1 cellular context compared by ENCODE assay signal in genomic region chr6:28080631-28081485, GRCh38.
TF ChIP-seq lines count a peak whose summit lies in the region.

No MANE protein-coding gene starts in this region.

TF ChIP-seq in HepG2, 621 proteins besides CTCF, POLR2A, EP300 and RAD21 (continued from another document and continues in another):
- TF ChIP-seq NR2F1 (CRISPR knock-in tag; IDR thresholded peaks at IDR 0.05) = no peak; a peak in 1 of 4 replicates
- TF ChIP-seq KDM3A (CRISPR knock-in tag; IDR thresholded peaks at IDR 0.05; ENCODE audit: low read depth) = no peak; the same call in 1 of the 2 replicates
- peak; percentile 87 for TF ChIP-seq HMGXB3 (CRISPR knock-in tag; IDR thresholded peaks at IDR 0.05; ENCODE audit: borderline replicate concordance)
- no peak; the same call in 1 of the 2 replicates for TF ChIP-seq HMG20A (CRISPR knock-in tag; IDR thresholded peaks at IDR 0.05; ENCODE audit: borderline replicate concordance)
- no peak for TF ChIP-seq CSRNP1 (CRISPR knock-in tag; IDR thresholded peaks at IDR 0.05)
- 0 out of 2 replicates have a peak, but pooled peaks have one; percentile 22 for TF ChIP-seq ZFP36L2 (CRISPR knock-in tag; IDR thresholded peaks at IDR 0.05)
- peak; percentile 60; the same call in 1 of the 2 replicates for TF ChIP-seq KDM5B (CRISPR knock-in tag; IDR thresholded peaks at IDR 0.05; ENCODE audit: borderline replicate concordance)
- TF ChIP-seq ARID2 (CRISPR knock-in tag; IDR thresholded peaks at IDR 0.05; ENCODE audit: borderline replicate concordance) = 0 out of 2 replicates have a peak, but pooled peaks have one; percentile 7
- TF ChIP-seq PRDM4 (CRISPR knock-in tag; IDR thresholded peaks at IDR 0.05; ENCODE audit: borderline replicate concordance) = no peak
- no peak for TF ChIP-seq ZNF75D (CRISPR knock-in tag; IDR thresholded peaks at IDR 0.05; ENCODE audit: borderline replicate concordance)
- 0 out of 2 replicates have a peak, but pooled peaks have one; percentile 25 for TF ChIP-seq RFXANK (CRISPR knock-in tag; IDR thresholded peaks at IDR 0.05)
- TF ChIP-seq ZFP62 (CRISPR knock-in tag; IDR thresholded peaks at IDR 0.05) = no peak
- peak; percentile 72; the same call in 1 of the 2 replicates for TF ChIP-seq ZNF552 (CRISPR knock-in tag; IDR thresholded peaks at IDR 0.05; ENCODE audit: borderline replicate concordance)
- peak; percentile 93 for TF ChIP-seq ZXDC (CRISPR knock-in tag; IDR thresholded peaks at IDR 0.05)
- peak; percentile 71 for TF ChIP-seq IKZF4 (CRISPR knock-in tag; IDR thresholded peaks at IDR 0.05; ENCODE audit: borderline replicate concordance, low read depth, not compliant biosample characterization)
- TF ChIP-seq GLMP (CRISPR knock-in tag; IDR thresholded peaks at IDR 0.05; ENCODE audit: borderline replicate concordance) = no peak
- peak; percentile 89 for TF ChIP-seq TBX2 (CRISPR knock-in tag; IDR thresholded peaks at IDR 0.05; ENCODE audit: borderline replicate concordance)
- TF ChIP-seq IRF9 (CRISPR knock-in tag; IDR thresholded peaks at IDR 0.05; ENCODE audit: borderline replicate concordance) = peak; percentile 87; the same call in 1 of the 2 replicates
- no peak for TF ChIP-seq ZNF577 (CRISPR knock-in tag; IDR thresholded peaks at IDR 0.05; ENCODE audit: borderline replicate concordance, low read depth)
- TF ChIP-seq ZNF34 (CRISPR knock-in tag; IDR thresholded peaks at IDR 0.05; ENCODE audit: borderline replicate concordance) = 0 out of 2 replicates have a peak, but pooled peaks have one; percentile 48
- no peak for TF ChIP-seq ZNF367 (CRISPR knock-in tag; IDR thresholded peaks at IDR 0.05; ENCODE audit: borderline replicate concordance)
- peak; percentile 97 for TF ChIP-seq FOXK1 (CRISPR knock-in tag; IDR thresholded peaks at IDR 0.05; ENCODE audit: borderline replicate concordance, low read depth)
- TF ChIP-seq KAT2B (IDR thresholded peaks at IDR 0.05; ENCODE audit: borderline replicate concordance, low read depth, low read length) = no peak
- no peak; the same call in 1 of the 2 replicates for TF ChIP-seq ZBTB34 (CRISPR knock-in tag; IDR thresholded peaks at IDR 0.05)
- TF ChIP-seq ZSCAN9 (CRISPR knock-in tag; IDR thresholded peaks at IDR 0.05; ENCODE audit: borderline replicate concordance) = peak; percentile 64; the same call in 1 of the 2 replicates
- TF ChIP-seq ZNF296 (CRISPR knock-in tag; conservative IDR thresholded peaks at IDR 0.05) = peak; percentile 60; the same call in 1 of the 2 replicates
- TF ChIP-seq E2F2 (CRISPR knock-in tag; IDR thresholded peaks at IDR 0.05; ENCODE audit: borderline replicate concordance) = peak; percentile 75; the same call in 1 of the 2 replicates
- peak; percentile 98 for TF ChIP-seq ZNF772 (CRISPR knock-in tag; IDR thresholded peaks at IDR 0.05)
- TF ChIP-seq ZNF589 (CRISPR knock-in tag; conservative IDR thresholded peaks at IDR 0.05) = peak; percentile 76; the same call in 1 of the 2 replicates
- peak; percentile 41; the same call in 1 of the 2 replicates for TF ChIP-seq GTF3A (CRISPR knock-in tag; conservative IDR thresholded peaks at IDR 0.05)
- TF ChIP-seq ZNF512B (CRISPR knock-in tag; IDR thresholded peaks at IDR 0.05; ENCODE audit: borderline replicate concordance) = peak; percentile 77; the same call in 1 of the 2 replicates
- TF ChIP-seq JUN (CRISPR knock-in tag; IDR thresholded peaks at IDR 0.05) = peak; percentile 83
- TF ChIP-seq ATF6 (CRISPR knock-in tag; conservative IDR thresholded peaks at IDR 0.05) = no peak; the same call in 1 of the 2 replicates
